In the genomic region with DNA sequence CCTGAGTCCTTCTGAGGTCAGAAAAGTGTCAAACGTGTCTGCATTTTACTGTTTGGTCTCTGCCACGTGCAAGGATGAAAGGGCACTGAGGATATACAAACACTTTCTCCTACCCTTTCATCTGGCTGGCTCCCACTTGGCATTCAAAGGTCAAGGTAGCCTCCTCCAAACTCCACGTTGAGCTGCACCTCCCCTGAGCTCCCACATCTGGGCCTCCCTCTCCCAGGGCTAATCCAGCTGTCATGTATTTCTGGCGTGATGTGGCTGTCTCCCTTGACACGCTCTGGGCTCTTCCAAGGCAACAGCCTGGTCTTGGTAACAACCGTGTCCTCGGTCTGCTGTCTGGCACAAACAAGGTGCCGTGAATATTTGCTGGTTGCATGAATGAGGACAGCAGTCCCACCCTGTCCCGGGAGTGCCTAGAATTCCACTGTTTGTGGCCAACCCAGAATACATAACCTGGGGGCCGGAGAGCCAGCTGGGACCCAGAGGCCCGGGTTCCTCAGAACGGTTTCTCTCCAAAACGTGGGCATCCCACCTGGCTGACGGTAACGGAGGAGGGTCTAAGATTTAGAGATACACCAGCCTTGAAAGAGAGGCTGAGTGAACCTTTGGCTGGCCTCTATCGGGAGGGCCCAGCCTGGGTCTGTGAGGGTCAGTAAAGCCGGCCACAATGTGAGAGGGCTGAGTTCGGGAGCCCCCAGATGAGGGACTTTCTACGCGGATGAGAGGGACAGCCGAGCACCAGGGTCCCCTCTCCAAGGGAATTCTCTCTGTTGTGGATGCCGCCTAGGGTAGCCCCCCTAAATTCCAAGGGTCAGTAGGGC, we compare ENCODE assay signal across 8 cellular contexts. TPM values are rescaled to one million over a fixed set of nuclear protein-coding genes. Genes with fewer than 3 reads are reported as not detected.
DNase-seq lines count a peak whose midpoint lies in the region; ATAC-seq and TF ChIP-seq lines count a peak whose summit lies in the region.

No MANE protein-coding gene starts in this region.

- peaks cover 8% of the 10 kb centered on the region; the same call in 1 of the 2 replicates for H3K79me2 ChIP-seq in OCI-LY1 (ENCODE audit: insufficient read depth, low read length)

- peak overlapping the region; percentile 72 to 92 (median 88) for H3K27ac ChIP-seq in BLaER1 treated with 17β-estradiol and CSF1 and Interleukin-3, amounts not matched to agents 10 nM and 100 nM
- H3K27ac ChIP-seq in OCI-LY1 (ENCODE audit: low read depth, low read length, poor library complexity, severe bottlenecking) = peak overlapping the region; percentile 58
- peak overlapping the region; percentile 87 for H3K27ac ChIP-seq in caudate nucleus (ENCODE audit: low read depth, low read length)
- peak overlapping the region; percentile 86 for H3K27ac ChIP-seq in subcutaneous abdominal adipose tissue (ENCODE audit: low read depth, low read length)

- peaks cover 21 to 40% (median 25%) of the 10 kb centered on the region in 11 experiments for H3K36me3 ChIP-seq in BLaER1 treated with 17β-estradiol and CSF1 and Interleukin-3, amounts not matched to agents 10 nM and 100 nM
- H3K36me3 ChIP-seq in OCI-LY1 (ENCODE audit: insufficient read depth, low read length) = peaks cover 16% of the 10 kb centered on the region; the same call in 1 of the 2 replicates
- H3K36me3 ChIP-seq in subcutaneous abdominal adipose tissue (ENCODE audit: control insufficient read depth in 5 of 5, insufficient read depth in 5 of 5, low read length in 5 of 5) = peaks cover 0 to 21% (median 6%) of the 10 kb centered on the region in 5 donors

- 0 out of 2 replicates have a peak, but pooled peaks cover 2% of the 10 kb centered on the region for H3F3A ChIP-seq in OCI-LY1 (ENCODE audit: insufficient read depth, low read length)

- H3K4me2 ChIP-seq in BLaER1 treated with 17β-estradiol and CSF1 and Interleukin-3, amounts not matched to agents 10 nM and 100 nM = peak overlapping the region; percentile 93 to 100 (median 97)
- H3K4me2 ChIP-seq in OCI-LY1 (ENCODE audit: low read length) = peak overlapping the region; percentile 81

- no peaks in the 10 kb centered on the region for H3K27me3 ChIP-seq in BLaER1 treated with 17β-estradiol and CSF1 and Interleukin-3, amounts not matched to agents 10 nM and 100 nM
- H3K27me3 ChIP-seq in OCI-LY1 (ENCODE audit: insufficient read depth, low read length) (no peaks in the 10 kb centered on the region), subcutaneous abdominal adipose tissue (ENCODE audit: control insufficient read depth in 5 of 5, insufficient read depth in 4 of 5, low read length in 5 of 5) (no peaks in the 10 kb centered on the region)

- H3K9me2 ChIP-seq in OCI-LY1 (ENCODE audit: low read depth, low read length) = no peaks in the 10 kb centered on the region

- H3K4me3 ChIP-seq in BLaER1 treated with 17β-estradiol and CSF1 and Interleukin-3, amounts not matched to agents 10 nM and 100 nM = peak overlapping the region; percentile 75 to 94 (median 83)
- H3K4me3 ChIP-seq in OCI-LY1 (ENCODE audit: low read depth, low read length, poor library complexity, severe bottlenecking) (peak overlapping the region; percentile 90), subcutaneous abdominal adipose tissue (ENCODE audit: low read depth in 1 of 5, low read length in 5 of 5) (peak overlapping the region; percentile 83 to 99 (median 95))

- no peak for TF ChIP-seq CTCF in OCI-LY1 (IDR thresholded peaks at IDR 0.05; ENCODE audit: low read length)

- intact Hi-C loops in left colon (cut with DNase I, micrococcal nuclease) = no loop called here

- ATAC-seq in GM21360 (IDR thresholded peaks at IDR 0.05; ENCODE audit: unreplicated experiment) = peak; percentile 7
- peak; percentile 22 for ATAC-seq in left colon
- ATAC-seq in HG02623 (IDR thresholded peaks at IDR 0.05; ENCODE audit: unreplicated experiment) = no peak
- ATAC-seq in HG02885 (IDR thresholded peaks at IDR 0.05; ENCODE audit: poor library complexity, unreplicated experiment) = no peak

- peak overlapping the region; percentile 87 to 94 (median 92) for H3K9ac ChIP-seq in BLaER1 treated with 17β-estradiol and CSF1 and Interleukin-3, amounts not matched to agents 10 nM and 100 nM
- H3K9ac ChIP-seq in OCI-LY1 (ENCODE audit: low read length) (peak overlapping the region; percentile 90), subcutaneous abdominal adipose tissue (ENCODE audit: low read length in 5 of 5) (peak overlapping the region; percentile 66 to 89 (median 83))

- H4K20me1 ChIP-seq in BLaER1 treated with 17β-estradiol and CSF1 and Interleukin-3, amounts not matched to agents 10 nM and 100 nM = peaks cover 0 to 7% (median 0%) of the 10 kb centered on the region in 11 experiments; a peak in 4 of 22 replicates
- no peaks in the 10 kb centered on the region for H4K20me1 ChIP-seq in OCI-LY1 (ENCODE audit: insufficient read depth, low read length)

- H3K9me3 ChIP-seq in BLaER1 treated with 17β-estradiol and CSF1 and Interleukin-3, amounts not matched to agents 10 nM and 100 nM (replicated peaks in 1 of 11) = no peaks in the 10 kb centered on the region
- no peaks in the 10 kb centered on the region for H3K9me3 ChIP-seq in OCI-LY1 (ENCODE audit: low read length)
- H3K9me3 ChIP-seq in subcutaneous abdominal adipose tissue (ENCODE audit: control insufficient read depth in 5 of 5, low read length in 5 of 5) = no peaks in the 10 kb centered on the region

- peak in 2 of 61 donors; percentile 38 to 47 for DNase-seq in caudate nucleus (lab: John Stamatoyannopoulos, UW)
- peak in 1 of 2 donors; percentile 28 for DNase-seq in left colon

- H3K4me1 ChIP-seq in BLaER1 treated with 17β-estradiol and CSF1 and Interleukin-3, amounts not matched to agents 10 nM and 100 nM = peaks cover 38 to 60% (median 46%) of the 10 kb centered on the region in 10 experiments
- H3K4me1 ChIP-seq in OCI-LY1 (ENCODE audit: insufficient read depth, low read length, severe bottlenecking) (peaks cover 31% of the 10 kb centered on the region), subcutaneous abdominal adipose tissue (ENCODE audit: control insufficient read depth in 5 of 5, insufficient read depth in 5 of 5, low read length in 5 of 5) (peaks cover 4 to 38% (median 36%) of the 10 kb centered on the region in 5 donors)

- no peak overlapping the region for H2AFZ ChIP-seq in OCI-LY1 (ENCODE audit: low read length)

RNA-seq across cellular contexts. Expression of gene GLT8D1, which starts 0.8 kb away (rescaled TPM):
- total RNA-seq in left colon = 10 to 100 TPM; 27.8 to 29.0 TPM

RNA-seq across cellular contexts. Expression of gene SPCS1, which starts 1.1 kb away (rescaled TPM):
- total RNA-seq in left colon = 100 to 1,000 TPM in 1 of 2 donors, 10 to 100 TPM in 1; 95.4 to 101 TPM

RNA-seq across cellular contexts. Expression of gene GNL3, which starts 19.0 kb away (rescaled TPM):
- 10 to 100 TPM; 40.8 to 56.5 TPM for total RNA-seq in left colon

RNA-seq across cellular contexts. Expression of gene PBRM1, which starts 19.1 kb away (rescaled TPM):
- 10 to 100 TPM; 53.0 to 57.0 TPM for total RNA-seq in left colon

Comparison
In these comparisons a context has a peak if more than half of its experiments do, and no peak if none do; other contexts are left out.
1. ATAC-seq: peak in GM21360 (single experiment) and left colon (single experiment); none in HG02623 (single experiment) and HG02885 (single experiment).
2. Peak in every context shown above with its lines, with median percentiles within 50 percentile points of each other: H3K27ac ChIP-seq, H3K4me3 ChIP-seq and H3K9ac ChIP-seq.